Comparison of ENCODE assay signal across 22 cellular contexts in genomic region chr6:168915855-168916254, GRCh38.
"Had no signal": no experiment of that assay in that cellular context is flagged by ENCODE, and none has a peak within 500 bp of the region (broad histone marks: within the 10 kb centered on the region; RNA-seq: fewer than 3 reads in every experiment).

No MANE protein-coding gene starts in this region.

- H3K27ac Mint-ChIP-seq: activated naive CD8-positive, alpha-beta T cell; activated T-helper 2 cell treated with anti-CD3 and anti-CD28 coated beads, Interferon-gamma antibody, Interleukin-2, Interleukin-4, amounts not matched to agents 10 μg/mL and 5 μg/mL and 100 μg/mL, durations not matched to agents 14 hours and 24 hours and 36 hours; mesothelial cell of epicardium; stimulated activated naive CD8-positive, alpha-beta T cell treated with anti-CD3 and anti-CD28 coated beads, Interleukin-15, Interleukin-2, amounts not matched to agents 100 ng/mL and 50 ng/mL, for 24 hours had no signal

- H3K27me3 ChIP-seq: foreskin keratinocyte, tibial artery had no signal

- H3K27me3 Mint-ChIP-seq: activated naive CD8-positive, alpha-beta T cell had no signal

- H3K27ac ChIP-seq: foreskin keratinocyte, parathyroid adenoma, WERI-Rb-1 had no signal

- H3K4me1 ChIP-seq: foreskin keratinocyte, parathyroid adenoma had no signal

- H3K9me3 Mint-ChIP-seq: activated T-cell treated with anti-CD3 and anti-CD28 coated beads, Interleukin-2, amount 50 U/mL, for 4 hours; activated T-helper 2 cell treated with anti-CD3 and anti-CD28 coated beads, Interferon-gamma antibody, Interleukin-2, Interleukin-4, amounts not matched to agents 10 μg/mL and 5 μg/mL and 100 μg/mL, durations not matched to agents 14 hours and 24 hours and 36 hours; mesothelial cell of epicardium; stimulated activated naive CD8-positive, alpha-beta T cell treated with anti-CD3 and anti-CD28 coated beads, Interleukin-15, Interleukin-2, amounts not matched to agents 100 ng/mL and 50 ng/mL, for 24 hours had no signal

- H3K9me3 ChIP-seq: tibial artery had no signal

- H3K4me3 ChIP-seq: tibial artery had no signal

- H3K36me3 ChIP-seq: tibial artery, WERI-Rb-1 had no signal

- H3K4me3 Mint-ChIP-seq: activated naive CD8-positive, alpha-beta T cell; activated T-cell treated with anti-CD3 and anti-CD28 coated beads, Interleukin-2, amount 50 U/mL, for 4 hours; mesothelial cell of epicardium; nephron; stimulated activated naive CD8-positive, alpha-beta T cell treated with anti-CD3 and anti-CD28 coated beads, Interleukin-15, Interleukin-2, amounts not matched to agents 100 ng/mL and 50 ng/mL, for 24 hours had no signal

- ATAC-seq: activated T-cell treated with anti-CD3 and anti-CD28 coated beads, Interleukin-2, amount 50 U/mL, for 4 hours; foreskin keratinocyte; left ventricle myocardium superior had no signal

- H3K36me3 Mint-ChIP-seq: activated naive CD8-positive, alpha-beta T cell; mesothelial cell of epicardium had no signal

- DNase-seq: activated CD4-positive, alpha-beta T cell treated with anti-CD3 and anti-CD28 coated beads for 1 hour; activated CD4-positive, alpha-beta T cell treated with anti-CD3 and anti-CD28 coated beads, Interleukin-2, amount 50 U/mL, for 1 hour; activated naive CD4-positive, alpha-beta T cell; activated T-cell treated with anti-CD3 and anti-CD28 coated beads, Interleukin-2, amount 50 U/mL, for 4 hours; central memory CD4-positive, alpha-beta T cell; dermis blood vessel endothelial cell; effector memory CD4-positive, alpha-beta T cell; foreskin keratinocyte; glutamatergic neuron; hippocampal formation; left ventricle myocardium superior; mammary epithelial cell; right cardiac atrium; stimulated activated CD4-positive, alpha-beta T cell treated with anti-CD3 and anti-CD28 coated beads, Interleukin-1b, Interleukin-23, amount 100 ng/mL, for 48 hours; tibial artery; WERI-Rb-1 had no signal

- H3K4me1 Mint-ChIP-seq: mesothelial cell of epicardium had no signal
